In the genomic region with DNA sequence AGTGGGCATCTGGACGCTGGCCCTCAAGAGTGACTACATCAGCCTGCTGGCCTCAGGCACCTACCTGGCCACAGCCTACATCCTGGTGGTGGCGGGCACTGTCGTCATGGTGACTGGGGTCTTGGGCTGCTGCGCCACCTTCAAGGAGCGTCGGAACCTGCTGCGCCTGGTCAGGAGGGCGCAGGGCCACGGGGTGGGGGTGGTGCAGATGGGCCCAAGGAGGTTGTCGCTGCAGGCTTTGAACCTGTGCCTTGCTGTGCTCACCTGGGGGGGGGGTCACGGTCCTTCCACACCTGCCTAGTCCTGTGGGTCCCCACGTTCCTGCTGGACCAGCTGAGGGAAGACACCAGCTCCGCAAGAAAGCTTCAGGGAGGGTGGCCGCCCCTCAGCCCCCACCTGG, we compare ENCODE assay signal across 1 cellular context.
TF ChIP-seq lines count a peak whose summit lies in the region.

No MANE protein-coding gene starts in this region.

TF ChIP-seq in IMR-90, 13 proteins besides CTCF, POLR2A, EP300 and RAD21 (continued from another document):
- TF ChIP-seq CEBPB (IDR thresholded peaks at IDR 0.05; ENCODE audit: low read depth, low read length) (no peak), CHD1 (IDR thresholded peaks at IDR 0.05; ENCODE audit: low read depth, low read length) (no peak), FOS (IDR thresholded peaks at IDR 0.05; ENCODE audit: low read depth, low read length) (no peak), BHLHE40 (IDR thresholded peaks at IDR 0.05; ENCODE audit: low read depth, low read length) (no peak), SMC3 (IDR thresholded peaks at IDR 0.05; ENCODE audit: low read depth, low read length) (no peak), NFE2L2 (IDR thresholded peaks at IDR 0.05; ENCODE audit: low read depth, low read length) (no peak), RFX5 (IDR thresholded peaks at IDR 0.05; ENCODE audit: low read depth, low read length) (no peak), RCOR1 (IDR thresholded peaks at IDR 0.05; ENCODE audit: insufficient replicate concordance, low read length) (no peak), MXI1 (IDR thresholded peaks at IDR 0.05; ENCODE audit: borderline replicate concordance, low read depth, low read length) (no peak), MAFK (IDR thresholded peaks at IDR 0.05; ENCODE audit: low read depth, low read length) (no peak)
- TF ChIP-seq, protein P1, sequence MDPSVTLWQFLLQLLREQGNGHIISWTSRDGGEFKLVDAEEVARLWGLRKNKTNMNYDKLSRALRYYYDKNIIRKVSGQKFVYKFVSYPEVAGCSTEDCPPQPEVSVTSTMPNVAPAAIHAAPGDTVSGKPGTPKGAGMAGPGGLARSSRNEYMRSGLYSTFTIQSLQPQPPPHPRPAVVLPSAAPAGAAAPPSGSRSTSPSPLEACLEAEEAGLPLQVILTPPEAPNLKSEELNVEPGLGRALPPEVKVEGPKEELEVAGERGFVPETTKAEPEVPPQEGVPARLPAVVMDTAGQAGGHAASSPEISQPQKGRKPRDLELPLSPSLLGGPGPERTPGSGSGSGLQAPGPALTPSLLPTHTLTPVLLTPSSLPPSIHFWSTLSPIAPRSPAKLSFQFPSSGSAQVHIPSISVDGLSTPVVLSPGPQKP (IDR thresholded peaks at IDR 0.05; ENCODE audit: borderline replicate concordance, low read depth, low read length): no peak
- TF ChIP-seq, protein P2, sequence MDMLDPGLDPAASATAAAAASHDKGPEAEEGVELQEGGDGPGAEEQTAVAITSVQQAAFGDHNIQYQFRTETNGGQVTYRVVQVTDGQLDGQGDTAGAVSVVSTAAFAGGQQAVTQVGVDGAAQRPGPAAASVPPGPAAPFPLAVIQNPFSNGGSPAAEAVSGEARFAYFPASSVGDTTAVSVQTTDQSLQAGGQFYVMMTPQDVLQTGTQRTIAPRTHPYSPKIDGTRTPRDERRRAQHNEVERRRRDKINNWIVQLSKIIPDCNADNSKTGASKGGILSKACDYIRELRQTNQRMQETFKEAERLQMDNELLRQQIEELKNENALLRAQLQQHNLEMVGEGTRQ (IDR thresholded peaks at IDR 0.05; ENCODE audit: low read depth, low read length): no peak
